Comparison of ENCODE assay signal across 8 cellular contexts in genomic region chr12:54379401-54380201, GRCh38.
A peak's percentile ranks its signal among the peaks of the same experiment; 100 is the strongest.
DNase-seq lines count a peak whose midpoint lies in the region; ATAC-seq lines count a peak whose summit lies in the region.

No MANE protein-coding gene starts in this region.

- ATAC-seq in GM18502 (IDR thresholded peaks at IDR 0.05; ENCODE audit: poor library complexity, unreplicated experiment) (peak; percentile 68), HG03066 (IDR thresholded peaks at IDR 0.05; ENCODE audit: low read depth, unreplicated experiment) (peak; percentile 80)

- DNase-seq in NCI-H345 treated with DMSO at 0.1 percent for 48 hours (lab: John Stamatoyannopoulos, UW; ENCODE audit: unreplicated experiment), result peak; percentile 67
- peak; percentile 96 for DNase-seq in activated CD4-positive, alpha-beta T cell treated with anti-CD3 and anti-CD28 coated beads for 48 hours
- peak; percentile 97 for DNase-seq in left kidney (ENCODE audit: low read depth, low spot score)
- DNase-seq in stimulated activated CD4-positive, alpha-beta T cell treated with anti-CD3 and anti-CD28 coated beads, Interleukin-1b, Interleukin-23, amount 100 ng/mL, for 24 hours (ENCODE audit: low read depth in 4 of 4, low spot score in 1 of 4), result peak; percentile 79 to 88 (median 83)
- no peak for DNase-seq in GDM1 (lab: John Stamatoyannopoulos, UW)

- peak overlapping the region; percentile 60 for H3K27ac ChIP-seq in cingulate gyrus (ENCODE audit: low read depth, low read length)
